ENCODE assay signal across 25 cellular contexts in the genomic region with DNA sequence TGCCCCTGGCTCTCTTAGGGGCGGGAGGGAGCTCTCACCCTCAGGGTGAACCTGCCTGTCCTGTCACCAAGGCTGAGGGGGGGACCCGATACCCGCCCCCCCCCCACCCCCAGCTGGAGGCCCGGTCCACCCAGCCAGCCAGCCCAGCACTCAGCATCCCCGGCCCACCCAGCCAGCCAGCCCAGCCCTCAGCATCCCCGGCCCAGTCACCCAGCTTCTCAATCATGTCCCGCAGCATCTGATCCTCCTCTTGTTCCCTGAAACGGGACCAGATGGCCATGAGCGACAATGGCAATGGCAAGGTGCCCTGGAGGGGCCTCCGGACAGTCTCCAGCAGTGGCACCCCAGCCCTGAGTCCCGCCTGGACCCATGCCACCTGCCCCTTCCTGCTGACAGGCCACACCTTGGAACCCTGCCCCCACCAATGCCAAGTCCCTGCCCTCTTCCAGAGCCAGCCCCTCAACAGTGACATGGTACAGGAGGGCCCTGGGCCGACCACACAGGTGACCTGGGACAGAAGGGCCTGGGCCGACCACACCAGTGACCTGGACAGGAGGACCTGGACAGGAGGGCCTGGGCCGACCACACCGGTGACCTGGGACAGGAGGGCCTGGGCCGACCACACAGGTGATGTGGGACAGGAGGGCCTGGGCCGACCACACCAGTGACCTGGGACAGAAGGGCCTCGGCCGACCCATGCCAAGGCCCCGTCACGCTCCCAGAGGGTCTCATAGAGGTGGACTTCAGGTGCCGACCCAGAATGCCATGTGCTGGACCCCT.
"Had no signal": no experiment of that assay in that cellular context is flagged by ENCODE, and none has a peak within 500 bp of the region (broad histone marks: within the 10 kb centered on the region; RNA-seq: fewer than 3 reads in every experiment).

No MANE protein-coding gene starts in this region.

- DNase-seq: cerebellar nuclear complex; colonic mucosa; cortex of kidney; effector CD8-positive, alpha-beta T cell; effector memory CD8-positive, alpha-beta T cell; endodermal cell; erythroblast; esophagus squamous epithelium; foreskin fibroblast; foreskin melanocyte; gastrocnemius medialis; glutamatergic neuron; head of caudate nucleus; heart right ventricle; hippocampal formation; left cardiac atrium; left ventricle myocardium inferior; lower lobe of right lung; mesendoderm; midbrain had no signal

- ATAC-seq: effector memory CD8-positive, alpha-beta T cell; esophagus mucosa; gastrocnemius medialis; heart right ventricle; left cardiac atrium; lower lobe of right lung had no signal

- FAIRE-seq: endometrium, islet of Langerhans, keratinocyte had no signal

- H3K9me3 ChIP-seq: colonic mucosa, esophagus squamous epithelium, gastrocnemius medialis, heart right ventricle, left ventricle myocardium inferior, lower lobe of right lung had no signal

- H3K36me3 ChIP-seq: colonic mucosa, gastrocnemius medialis had no signal

- H3K27ac ChIP-seq: colonic mucosa, epithelial cell of prostate, esophagus squamous epithelium, gastrocnemius medialis, heart right ventricle, left ventricle myocardium inferior, lower lobe of right lung had no signal

- H3K4me3 ChIP-seq: colonic mucosa, esophagus squamous epithelium, gastrocnemius medialis, heart right ventricle, left ventricle myocardium inferior, lower lobe of right lung had no signal

- H3K4me1 ChIP-seq: colonic mucosa, gastrocnemius medialis had no signal

- H3K27me3 ChIP-seq: colonic mucosa had no signal
